In genomic region chr7:16055263-16055976, GRCh38 we compare ENCODE assay signal across 11 cellular contexts.
DNase-seq lines count a peak whose midpoint lies in the region; ATAC-seq, FAIRE-seq and TF ChIP-seq lines count a peak whose summit lies in the region.
"Had no signal": no experiment of that assay in that cellular context is flagged by ENCODE, and none has a peak within 500 bp of the region (broad histone marks: within the 10 kb centered on the region; RNA-seq: fewer than 3 reads in every experiment).

No MANE protein-coding gene starts in this region.

- H3K27ac Mint-ChIP-seq in T-helper 17 cell = no peak overlapping the region
- H3K27ac Mint-ChIP-seq: CD4-positive, CD25-positive, alpha-beta regulatory T cell had no signal

- no peaks in the 10 kb centered on the region for H3K4me1 ChIP-seq in body of pancreas

- no peak for FAIRE-seq in frontal cortex (lab: Jason Lieb, UNC)

- H3K36me3 ChIP-seq in body of pancreas (replicated peaks in 1 of 2; ENCODE audit: insufficient read depth in 1 of 2, low read depth in 2 of 2) = no peaks in the 10 kb centered on the region
- H3K36me3 ChIP-seq: sigmoid colon had no signal

- intact Hi-C loops in body of pancreas (cut with DNase I) = no loop called here

- peak in 1 of 4 donors; percentile 7 for DNase-seq in body of pancreas
- DNase-seq in NCI-H446 treated with DMSO at 0.1 percent for 48 hours (lab: John Stamatoyannopoulos, UW) = no peak
- no peak for DNase-seq in DMS53 treated with DMSO at 0.1 percent for 48 hours (lab: John Stamatoyannopoulos, UW; ENCODE audit: unreplicated experiment)
- no peak for DNase-seq in T-helper 17 cell
- no peak for DNase-seq in frontal cortex (ENCODE audit: low spot score in 2 of 2)
- DNase-seq: anterior cingulate cortex; CD4-positive, CD25-positive, alpha-beta regulatory T cell; sigmoid colon had no signal

- no peaks in the 10 kb centered on the region for H3K27me3 Mint-ChIP-seq in T-helper 17 cell
- H3K27me3 Mint-ChIP-seq: CD4-positive, CD25-positive, alpha-beta regulatory T cell had no signal

- WGBS in body of pancreas, 2 donors = 27 to 38% methylated on average over 2 of the region's 2 CpGs

- TF ChIP-seq CTCF in body of pancreas (IDR thresholded peaks at IDR 0.05) = no peak

- H3K4me3 ChIP-seq in body of pancreas = no peak overlapping the region
- H3K4me3 ChIP-seq: sigmoid colon had no signal

- TF ChIP-seq POLR2A in body of pancreas (IDR thresholded peaks at IDR 0.05) = no peak

- no peak overlapping the region for H3K4me3 Mint-ChIP-seq in T-helper 17 cell
- H3K4me3 Mint-ChIP-seq: CD4-positive, CD25-positive, alpha-beta regulatory T cell had no signal

- H3K27ac ChIP-seq in body of pancreas = no peak overlapping the region
- H3K27ac ChIP-seq: sigmoid colon had no signal

- no peaks in the 10 kb centered on the region for H3K27me3 ChIP-seq in body of pancreas
- H3K27me3 ChIP-seq: sigmoid colon had no signal

- ATAC-seq in GM18519 (IDR thresholded peaks at IDR 0.05; ENCODE audit: low FRiP score, unreplicated experiment) = peak; percentile 80
- ATAC-seq in GM21526 (IDR thresholded peaks at IDR 0.05; ENCODE audit: low FRiP score, unreplicated experiment) = peak; percentile 75
- ATAC-seq in HG03175 (IDR thresholded peaks at IDR 0.05; ENCODE audit: unreplicated experiment) = peak; percentile 76
- ATAC-seq in body of pancreas = peak; percentile 38
- ATAC-seq in T-helper 17 cell = no peak

- peaks cover 2% of the 10 kb centered on the region for H3K4me1 Mint-ChIP-seq in T-helper 17 cell
- H3K4me1 Mint-ChIP-seq: CD4-positive, CD25-positive, alpha-beta regulatory T cell had no signal

- no peaks in the 10 kb centered on the region for H3K36me3 Mint-ChIP-seq in T-helper 17 cell (ENCODE audit: low read depth)
- H3K36me3 Mint-ChIP-seq: CD4-positive, CD25-positive, alpha-beta regulatory T cell had no signal

- H3K9me3 ChIP-seq in body of pancreas = no peaks in the 10 kb centered on the region
- no peaks in the 10 kb centered on the region for H3K9me3 ChIP-seq in T-helper 17 cell (ENCODE audit: control insufficient read depth, low read length, poor library complexity, severe bottlenecking)
- H3K9me3 ChIP-seq: sigmoid colon had no signal
